21 cellular contexts compared by ENCODE assay signal in genomic region chr11:17653606-17654005, GRCh38.
DNase-seq lines count a peak whose midpoint lies in the region; ATAC-seq and TF ChIP-seq lines count a peak whose summit lies in the region.
"Had no signal": no experiment of that assay in that cellular context is flagged by ENCODE, and none has a peak within 500 bp of the region (broad histone marks: within the 10 kb centered on the region; RNA-seq: fewer than 3 reads in every experiment).

No MANE protein-coding gene starts in this region.

- H3K27ac ChIP-seq in foreskin keratinocyte: no peak overlapping the region

- no peak for TF ChIP-seq CTCF in GM13976 (IDR thresholded peaks at IDR 0.05; ENCODE audit: borderline replicate concordance, control extremely low read depth, extremely low read depth, insufficient read depth, missing control alignments)
- TF ChIP-seq CTCF in foreskin keratinocyte (conservative IDR thresholded peaks at IDR 0.05): no peak

- H3K9me3 ChIP-seq in skeletal muscle satellite cell (replicated peaks; ENCODE audit: low read length): peaks cover 4% of the 10 kb centered on the region

- no peaks in the 10 kb centered on the region for H3K4me1 Mint-ChIP-seq in stimulated activated memory B cell treated with anti-CD40 and anti-IgM and Interleukin-4, amounts not matched to agents 10 μg/mL and 1 μg/mL and 100 μg/mL, for 72 hours
- H3K4me1 Mint-ChIP-seq: CD4-positive, CD25-positive, alpha-beta regulatory T cell had no signal

- peaks cover 5% of the 10 kb centered on the region for H3K36me3 Mint-ChIP-seq in stimulated activated memory B cell treated with anti-CD40 and anti-IgM and Interleukin-4, amounts not matched to agents 10 μg/mL and 1 μg/mL and 100 μg/mL, for 72 hours
- H3K36me3 Mint-ChIP-seq: CD4-positive, CD25-positive, alpha-beta regulatory T cell had no signal

- H3K27me3 Mint-ChIP-seq in stimulated activated memory B cell treated with anti-CD40 and anti-IgM and Interleukin-4, amounts not matched to agents 10 μg/mL and 1 μg/mL and 100 μg/mL, for 72 hours: peaks cover 55% of the 10 kb centered on the region

- ATAC-seq in foreskin keratinocyte: no peak
- no peak for ATAC-seq in stimulated activated memory B cell treated with anti-CD40 and anti-IgM and Interleukin-4, amounts not matched to agents 10 μg/mL and 1 μg/mL and 100 μg/mL, for 72 hours
- ATAC-seq: GM23338, HCT116, Panc1, SK-N-SH treated with all-trans-retinoic acid at 6 μM for 48 hours had no signal

- H3K4me2 ChIP-seq in skeletal muscle satellite cell (ENCODE audit: low read length): peak overlapping the region; percentile 18
- H3K4me2 ChIP-seq: GM23338 had no signal

- no peak overlapping the region for H3K27ac Mint-ChIP-seq in stimulated activated memory B cell treated with anti-CD40 and anti-IgM and Interleukin-4, amounts not matched to agents 10 μg/mL and 1 μg/mL and 100 μg/mL, for 72 hours
- H3K27ac Mint-ChIP-seq: CD4-positive, CD25-positive, alpha-beta regulatory T cell; GM23338 had no signal

- H3K9ac ChIP-seq in skeletal muscle satellite cell (ENCODE audit: low read depth, low read length): peak overlapping the region; percentile 20

- no peak overlapping the region for H3K4me3 Mint-ChIP-seq in stimulated activated memory B cell treated with anti-CD40 and anti-IgM and Interleukin-4, amounts not matched to agents 10 μg/mL and 1 μg/mL and 100 μg/mL, for 72 hours
- H3K4me3 Mint-ChIP-seq: CD4-positive, CD25-positive, alpha-beta regulatory T cell; GM23338 had no signal

- H3K4me3 ChIP-seq in skeletal muscle satellite cell (ENCODE audit: low read length): no peak overlapping the region
- H3K4me3 ChIP-seq: GM23338 had no signal

- H3K27me3 ChIP-seq in skeletal muscle satellite cell (ENCODE audit: control insufficient read depth, insufficient read depth, low read length) (no peaks in the 10 kb centered on the region), foreskin keratinocyte (peaks cover 17% of the 10 kb centered on the region)

- DNase-seq in GM13976 (ENCODE audit: low spot score): peak; percentile 6
- DNase-seq in NCI-H2171 treated with DMSO at 0.1 percent for 48 hours (lab: John Stamatoyannopoulos, UW): peak; percentile 70
- DNase-seq in myocyte (ENCODE audit: low read depth): peak; percentile 99
- DNase-seq in foreskin keratinocyte: no peak
- no peak for DNase-seq in stimulated activated CD4-positive, alpha-beta T cell treated with anti-CD3 and anti-CD28 coated beads, Interleukin-12 subunit alpha, Interleukin-12 subunit beta, amount 100 ng/mL, for 4 hours
- DNase-seq: CD4-positive, CD25-positive, alpha-beta regulatory T cell; COR-L47; DMS153; IMR-90; MV-4-11; NCI-H1105 treated with DMSO at 0.1 percent for 48 hours; NCI-H1694; NCI-H2081; NCI-H446 treated with DMSO at 0.1 percent for 48 hours; SIG-M5 had no signal

- peaks cover 7% of the 10 kb centered on the region for H3K9me3 Mint-ChIP-seq in stimulated activated memory B cell treated with anti-CD40 and anti-IgM and Interleukin-4, amounts not matched to agents 10 μg/mL and 1 μg/mL and 100 μg/mL, for 72 hours

- no peaks in the 10 kb centered on the region for H3K36me3 ChIP-seq in skeletal muscle satellite cell (ENCODE audit: insufficient read depth, low read length)

- H3K4me1 ChIP-seq in skeletal muscle satellite cell (ENCODE audit: control insufficient read depth, insufficient read depth, low read length) (peaks cover 49% of the 10 kb centered on the region), foreskin keratinocyte (no peaks in the 10 kb centered on the region)

- in situ Hi-C loops in GM13976 (cut with MboI; ENCODE audit: low sequenced_read_pairs, unreplicated experiment): no loop called here

Comparison
In these comparisons a context has a peak if more than half of its experiments do, and no peak if none do; other contexts are left out.
1. DNase-seq: peak in GM13976 (single experiment), NCI-H2171 treated with DMSO at 0.1 percent for 48 hours (single experiment) and myocyte (single experiment); none in foreskin keratinocyte (0 of 2) and stimulated activated CD4-positive, alpha-beta T cell treated with anti-CD3 and anti-CD28 coated beads, Interleukin-12 subunit alpha, Interleukin-12 subunit beta, amount 100 ng/mL, for 4 hours (single experiment).